ENCODE assay signal across 8 cellular contexts in genomic region chr11:108664730-108665525, GRCh38. TPM values are rescaled to one million over a fixed set of nuclear protein-coding genes. Genes with fewer than 3 reads are reported as not detected.
A peak's percentile ranks its signal among the peaks of the same experiment; 100 is the strongest.
DNase-seq lines count a peak whose midpoint lies in the region; ATAC-seq, FAIRE-seq and TF ChIP-seq lines count a peak whose summit lies in the region.

DDX10 (plus strand) TSS chr11:108665069; CDS start chr11:108665154, 85 bp downstream.

- 1 to 2% methylated on average over 29 to 36 of the region's 61 CpGs for WGBS in esophagus squamous epithelium, 2 donors

- FAIRE-seq in RCC 7860 (lab: Jason Lieb, UNC) = peak; percentile 88

- ATAC-seq in GM21786 (IDR thresholded peaks at IDR 0.05; ENCODE audit: unreplicated experiment) = peak; percentile 63
- peak; percentile 98 to 99 for ATAC-seq in activated T-cell treated with anti-CD3 and anti-CD28 coated beads, Interleukin-2, amount 50 U/mL, for 72 hours (replicated peaks in 1 of 2)

- H3K9me3 ChIP-seq in KOPT-K1 (ENCODE audit: insufficient read depth, low read length, poor library complexity, severe bottlenecking) (no peaks in the 10 kb centered on the region), esophagus squamous epithelium (no peaks in the 10 kb centered on the region)

- H3K27me3 Mint-ChIP-seq in activated T-cell treated with anti-CD3 and anti-CD28 coated beads, Interleukin-2, amount 50 U/mL, for 72 hours (ENCODE audit: low read depth) = no peaks in the 10 kb centered on the region

- TF ChIP-seq CTCF in esophagus squamous epithelium (IDR thresholded peaks at IDR 0.05) = peak in 1 of 6 experiments; percentile 19

- H3K27ac Mint-ChIP-seq in activated T-cell treated with anti-CD3 and anti-CD28 coated beads, Interleukin-2, amount 50 U/mL, for 72 hours = peak within 1 kb of the TSS; percentile 98

- H3K27ac ChIP-seq in KOPT-K1 (ENCODE audit: low read depth, low read length, poor library complexity, severe bottlenecking) = peak within 1 kb of the TSS; percentile 62
- H3K27ac ChIP-seq in esophagus squamous epithelium = peak within 1 kb of the TSS; percentile 47 to 83 (median 78)

- peaks cover 8 to 43% (median 18%) of the 10 kb centered on the region in 3 donors for H3K4me1 ChIP-seq in esophagus squamous epithelium

- peaks cover 0 to 4% of the 10 kb centered on the region in 2 donors for H3K9me3 Mint-ChIP-seq in activated T-cell treated with anti-CD3 and anti-CD28 coated beads, Interleukin-2, amount 50 U/mL, for 72 hours

- intact Hi-C loops in esophagus squamous epithelium (cut with DNase I) = no loop called here

- peak in 2 of 4 donors; percentile 9 to 57 for TF ChIP-seq POLR2A in esophagus squamous epithelium (IDR thresholded peaks at IDR 0.05)

- H3K36me3 Mint-ChIP-seq in activated T-cell treated with anti-CD3 and anti-CD28 coated beads, Interleukin-2, amount 50 U/mL, for 72 hours (ENCODE audit: insufficient read depth in 2 of 2) = peaks cover 5 to 10% of the 10 kb centered on the region in 2 donors

- DNase-seq in DMS79 treated with DMSO at 0.1 percent for 48 hours (lab: John Stamatoyannopoulos, UW) = peak; percentile 98
- DNase-seq in RCC 7860 (ENCODE audit: low spot score) = peak; percentile 95
- peak; percentile 97 to 98 for DNase-seq in activated T-cell treated with anti-CD3 and anti-CD28 coated beads, Interleukin-2, amount 50 U/mL, for 72 hours
- DNase-seq in esophagus squamous epithelium (lab: John Stamatoyannopoulos, UW) = peak; percentile 82
- peak; percentile 99 for DNase-seq in myocyte (ENCODE audit: low read depth)
- peak; percentile 93 to 98 for DNase-seq in stimulated activated CD8-positive, alpha-beta memory T cell treated with anti-CD3 and anti-CD28 coated beads, Interleukin-7, amount 100 ng/mL, for 48 hours (ENCODE audit: extremely low read depth in 1 of 2, low read depth in 1 of 2)

- H3K4me3 ChIP-seq in esophagus squamous epithelium = peak within 1 kb of the TSS; percentile 52 to 87 (median 76)

- H3K27me3 ChIP-seq in esophagus squamous epithelium = no peaks in the 10 kb centered on the region

- H3K4me3 Mint-ChIP-seq in activated T-cell treated with anti-CD3 and anti-CD28 coated beads, Interleukin-2, amount 50 U/mL, for 72 hours = peak within 1 kb of the TSS; percentile 100

- H3K4me1 Mint-ChIP-seq in activated T-cell treated with anti-CD3 and anti-CD28 coated beads, Interleukin-2, amount 50 U/mL, for 72 hours (ENCODE audit: low read depth) = peaks cover 49% of the 10 kb centered on the region

- H3K36me3 ChIP-seq in KOPT-K1 (ENCODE audit: insufficient read depth, low read length) = peaks cover 31% of the 10 kb centered on the region
- H3K36me3 ChIP-seq in esophagus squamous epithelium = peaks cover 0 to 12% (median 0%) of the 10 kb centered on the region in 3 donors

RNA-seq across cellular contexts. Expression of gene DDX10, which starts in this region (rescaled TPM):
- total RNA-seq in activated T-cell treated with anti-CD3 and anti-CD28 coated beads, Interleukin-2, amount 50 U/mL, for 72 hours = 10 to 100 TPM; 24.9 to 32.7 TPM
- 10 to 100 TPM in 3 of 4 donors, 1 to 10 TPM in 1; 5.5 to 25.0 (median 17.5) TPM for total RNA-seq in esophagus squamous epithelium
- total RNA-seq in myocyte = 22.9 and 23.4 TPM in 2 replicates
- 10.6 TPM for polyA plus RNA-seq in myocyte (2012)

Comparison
In these comparisons a context has a peak if more than half of its experiments do, and no peak if none do; other contexts are left out.
1. Peak in every context shown above with its lines: DNase-seq, ATAC-seq, H3K4me3 ChIP-seq and H3K27ac ChIP-seq.